In genomic region chr16:70454221-70455034, GRCh38 we compare ENCODE assay signal across 8 cellular contexts. TPM values are rescaled to one million over a fixed set of nuclear protein-coding genes. Genes with fewer than 3 reads are reported as not detected.
DNase-seq lines count a peak whose midpoint lies in the region; ATAC-seq and TF ChIP-seq lines count a peak whose summit lies in the region.

TSS of gene FCSK (plus strand) at chr16:70454595. CDS start at chr16:70463191, 8,596 bp downstream.

- H3K9me3 ChIP-seq in BE2C (no peaks in the 10 kb centered on the region), mucosa of stomach (ENCODE audit: control insufficient read depth, low read length) (no peaks in the 10 kb centered on the region)

- H3K4me3 ChIP-seq in BE2C (ENCODE audit: low read depth, low read length) (peak within 1 kb of the TSS; percentile 73), mucosa of stomach (ENCODE audit: low read length) (peak within 1 kb of the TSS; percentile 90)

- no peak for TF ChIP-seq POLR2A in erythroblast (IDR thresholded peaks at IDR 0.05; ENCODE audit: low read length)

- H3K36me3 ChIP-seq in BE2C = no peaks in the 10 kb centered on the region
- no peaks in the 10 kb centered on the region for H3K36me3 ChIP-seq in mucosa of stomach (ENCODE audit: control insufficient read depth, insufficient read depth, low read length)

- DNase-seq in BE2C (peak; percentile 79), NOMO-1 (lab: John Stamatoyannopoulos, UW; ENCODE audit: unreplicated experiment in 2 of 2) (peak; percentile 57 to 62), activated T-cell treated with anti-CD3 and anti-CD28 coated beads for 24 hours (ENCODE audit: low read depth) (peak; percentile 55), erythroblast (lab: John Stamatoyannopoulos, UW) (peak; percentile 75 to 87)
- peak; percentile 32 to 39 for DNase-seq in stimulated activated CD8-positive, alpha-beta memory T cell treated with anti-CD3 and anti-CD28 coated beads, Interleukin-7, amount 100 ng/mL, for 1 hour (ENCODE audit: low read depth in 2 of 2)

- TF ChIP-seq CTCF in BE2C (IDR thresholded peaks at IDR 0.05; ENCODE audit: low read depth, low read length) = no peak

- peak within 1 kb of the TSS; percentile 91 for H3K9ac ChIP-seq in mucosa of stomach (ENCODE audit: low read length)

- no peaks in the 10 kb centered on the region for H3K4me1 ChIP-seq in BE2C
- H3K4me1 ChIP-seq in mucosa of stomach (ENCODE audit: control insufficient read depth, insufficient read depth, low read length) = peaks cover 6% of the 10 kb centered on the region

- ATAC-seq in GM19035 (IDR thresholded peaks at IDR 0.05; ENCODE audit: unreplicated experiment) (peak; percentile 90), HG03280 (IDR thresholded peaks at IDR 0.05; ENCODE audit: unreplicated experiment) (peak; percentile 91)

- H3K27me3 ChIP-seq in BE2C (no peaks in the 10 kb centered on the region), mucosa of stomach (ENCODE audit: control insufficient read depth, insufficient read depth, low read length) (no peaks in the 10 kb centered on the region)

RNA-seq across cellular contexts. Expression of gene FCSK, which starts in this region (rescaled TPM):
- 35.8 TPM for polyA plus RNA-seq in BE2C (2012; ENCODE audit: insufficient read depth, insufficient read length, low read depth)

Comparison
In these comparisons a context has a peak if more than half of its experiments do, and no peak if none do; other contexts are left out.
1. Peak in every context shown above with its lines: DNase-seq, ATAC-seq and H3K4me3 ChIP-seq.